Comparison of ENCODE assay signal across 24 cellular contexts in the genomic region with DNA sequence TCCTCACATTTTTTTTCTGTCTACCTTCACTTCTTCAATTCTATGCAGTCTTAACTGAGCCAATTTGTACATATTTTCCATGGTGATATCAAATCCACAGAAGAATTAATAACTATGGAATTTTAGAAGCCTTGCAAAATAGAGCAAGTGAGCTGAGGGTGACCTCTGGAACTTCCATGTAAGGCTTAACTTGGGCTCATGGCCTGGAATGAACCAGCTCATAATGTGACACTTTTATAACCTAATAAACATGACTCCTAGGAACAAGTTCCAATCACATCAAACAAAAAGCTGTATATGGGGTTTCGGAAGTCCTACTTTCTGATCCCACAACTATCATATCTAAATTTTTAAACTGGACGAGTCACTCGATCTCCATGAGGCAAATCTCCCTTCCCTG.
"Had no signal": no experiment of that assay in that cellular context is flagged by ENCODE, and none has a peak within 500 bp of the region (broad histone marks: within the 10 kb centered on the region; RNA-seq: fewer than 3 reads in every experiment).

No MANE protein-coding gene starts in this region.

- H3K36me3 Mint-ChIP-seq: memory B cell; naive B cell; natural killer cell treated with Interleukin-12 subunit alpha and Interleukin-12 subunit beta and Interleukin-15 and Interleukin-18, amount 100 ng/mL, for 72 hours; stimulated activated effector memory CD8-positive, alpha-beta T cell treated with anti-CD3 and anti-CD28 coated beads, Interleukin-12 subunit alpha, Interleukin-12 subunit beta, amount 100 ng/mL, for 72 hours; type B pancreatic cell had no signal

- H3K27me3 Mint-ChIP-seq: effector memory CD8-positive, alpha-beta T cell; natural killer cell treated with Interleukin-12 subunit alpha and Interleukin-12 subunit beta and Interleukin-15 and Interleukin-18, amount 100 ng/mL, for 72 hours had no signal

- H3K27ac Mint-ChIP-seq: effector memory CD8-positive, alpha-beta T cell; memory B cell; naive B cell; natural killer cell treated with Interleukin-12 subunit alpha and Interleukin-12 subunit beta and Interleukin-15 and Interleukin-18, amount 100 ng/mL, for 72 hours; progenitor cell of endocrine pancreas; stimulated activated effector memory CD8-positive, alpha-beta T cell treated with anti-CD3 and anti-CD28 coated beads, Interleukin-12 subunit alpha, Interleukin-12 subunit beta, amount 100 ng/mL, for 72 hours; type B pancreatic cell had no signal

- H3K4me1 Mint-ChIP-seq: memory B cell; neural crest cell; stimulated activated effector memory CD8-positive, alpha-beta T cell treated with anti-CD3 and anti-CD28 coated beads, Interleukin-12 subunit alpha, Interleukin-12 subunit beta, amount 100 ng/mL, for 72 hours had no signal

- H3K36me3 ChIP-seq: gastrocnemius medialis, neutrophil, right lobe of liver, stomach, thyroid gland had no signal

- DNase-seq: cortex of kidney; effector memory CD8-positive, alpha-beta T cell; erythroblast; gastrocnemius medialis; head of caudate nucleus; naive B cell; right lobe of liver; stimulated activated CD4-positive, alpha-beta T cell treated with anti-CD3 and anti-CD28 coated beads, Interleukin-2, amount 100 ng/mL, for 24 hours; stimulated activated CD4-positive, alpha-beta T cell treated with anti-CD3 and anti-CD28 coated beads, Interleukin-4, amount 100 ng/mL, for 24 hours; stimulated activated naive CD4-positive, alpha-beta T cell treated with Interleukin-2 at 50 U/mL for 16 hours; stomach; thyroid gland had no signal

- H3K4me3 ChIP-seq: gastrocnemius medialis, lung, right lobe of liver, stomach, thyroid gland had no signal

- H3K9me3 Mint-ChIP-seq: neural crest cell; stimulated activated effector memory CD8-positive, alpha-beta T cell treated with anti-CD3 and anti-CD28 coated beads, Interleukin-12 subunit alpha, Interleukin-12 subunit beta, amount 100 ng/mL, for 72 hours; type B pancreatic cell had no signal

- H3K27me3 ChIP-seq: gastrocnemius medialis, neutrophil, right lobe of liver, thyroid gland had no signal

- ATAC-seq: effector memory CD8-positive, alpha-beta T cell; gastrocnemius medialis; left lobe of liver; natural killer cell treated with Interleukin-12 subunit alpha and Interleukin-12 subunit beta and Interleukin-15 and Interleukin-18, amount 100 ng/mL, for 72 hours; right lobe of liver; stimulated activated effector memory CD8-positive, alpha-beta T cell treated with anti-CD3 and anti-CD28 coated beads, Interleukin-12 subunit alpha, Interleukin-12 subunit beta, amount 100 ng/mL, for 72 hours had no signal

- H3K4me3 Mint-ChIP-seq: effector memory CD8-positive, alpha-beta T cell; memory B cell; naive B cell; natural killer cell treated with Interleukin-12 subunit alpha and Interleukin-12 subunit beta and Interleukin-15 and Interleukin-18, amount 100 ng/mL, for 72 hours; neural crest cell; stimulated activated effector memory CD8-positive, alpha-beta T cell treated with anti-CD3 and anti-CD28 coated beads, Interleukin-12 subunit alpha, Interleukin-12 subunit beta, amount 100 ng/mL, for 72 hours; type B pancreatic cell had no signal

- H3K4me1 ChIP-seq: gastrocnemius medialis, parathyroid adenoma, right lobe of liver, stomach, thyroid gland had no signal

- FAIRE-seq: endometrium, keratinocyte had no signal

- H3K9me3 ChIP-seq: gastrocnemius medialis, neutrophil, right lobe of liver, thyroid gland had no signal

- H3K9ac ChIP-seq: parathyroid adenoma had no signal

- H3K27ac ChIP-seq: gastrocnemius medialis, neutrophil, parathyroid adenoma, right lobe of liver, stomach, thyroid gland had no signal
